In the genomic region with DNA sequence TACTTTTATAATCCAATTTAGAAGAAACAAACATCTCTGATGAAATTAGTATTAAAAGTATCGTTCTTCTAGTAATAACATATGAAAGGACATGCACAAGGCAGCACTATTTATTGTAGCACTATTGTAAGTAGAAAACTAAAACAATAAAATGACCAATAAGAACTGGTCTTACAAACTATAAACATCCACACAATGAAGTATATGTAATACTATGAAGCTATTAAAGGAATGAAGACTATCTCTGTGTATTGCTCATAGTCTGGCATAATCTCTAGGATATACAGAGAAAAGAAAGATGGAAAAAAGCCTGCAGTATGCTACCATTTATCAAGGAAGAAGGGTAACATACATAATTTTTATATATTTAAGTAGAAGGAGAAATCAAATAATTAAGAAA, we compare ENCODE assay signal across 31 cellular contexts.
"Had no signal": no experiment of that assay in that cellular context is flagged by ENCODE, and none has a peak within 500 bp of the region (broad histone marks: within the 10 kb centered on the region; RNA-seq: fewer than 3 reads in every experiment).

No MANE protein-coding gene starts in this region.

- H3K27ac ChIP-seq: ascending aorta, body of pancreas, SK-N-MC, VCaP had no signal

- H3K36me3 Mint-ChIP-seq: activated naive CD4-positive, alpha-beta T cell treated with anti-CD3 and anti-CD28 coated beads, Interleukin-2, amount 50 U/mL, for 24 hours had no signal

- DNase-seq: activated CD4-positive, alpha-beta T cell treated with anti-CD3 and anti-CD28 coated beads for 36 hours; activated CD4-positive, CD25-positive, alpha-beta regulatory T cell; activated CD8-positive, alpha-beta memory T cell treated with anti-CD3 and anti-CD28 coated beads, Interleukin-2, amount 50 U/mL, for 4 hours; activated CD8-positive, alpha-beta T cell treated with anti-CD3 and anti-CD28 coated beads for 36 hours; activated effector memory CD4-positive, alpha-beta T cell treated with Interleukin-2 at 50 U/mL for 16 hours; activated naive CD4-positive, alpha-beta T cell; activated T-cell treated with anti-CD3 and anti-CD28 coated beads, Interleukin-2, amount 50 U/mL, for 1 hour; amniotic stem cell; body of pancreas; central memory CD4-positive, alpha-beta T cell; Karpas-422; MM.1S; NCI-H1105; NCI-H1436; NCI-H1694 treated with DMSO at 0.1 percent for 48 hours; NCI-H2029 treated with DMSO at 0.1 percent for 48 hours; NCI-H345; NCI-H510A; NCI-H526 treated with DMSO at 0.1 percent for 48 hours; NCI-H82; RPMI8226; T-cell; T-helper 2 cell had no signal

- H3K27ac Mint-ChIP-seq: activated CD4-positive, alpha-beta T cell treated with anti-CD3 and anti-CD28 coated beads for 36 hours; activated CD8-positive, alpha-beta T cell treated with anti-CD3 and anti-CD28 coated beads for 36 hours; activated naive CD4-positive, alpha-beta T cell treated with anti-CD3 and anti-CD28 coated beads, Interleukin-2, amount 50 U/mL, for 24 hours; activated T-helper 1 cell treated with anti-CD3 and anti-CD28 coated beads, Interleukin-12 subunit alpha, Interleukin-12 subunit beta, Interleukin-2, Interleukin-4 antibody, amounts not matched to agents 30 ng/mL and 10 ng/mL and 1 ng/mL, durations not matched to agents 14 hours and 24 hours and 36 hours; T-cell had no signal

- H3K27me3 Mint-ChIP-seq: activated CD4-positive, alpha-beta T cell treated with anti-CD3 and anti-CD28 coated beads for 36 hours; activated CD8-positive, alpha-beta T cell treated with anti-CD3 and anti-CD28 coated beads for 36 hours; T-cell had no signal

- H3K4me1 ChIP-seq: ascending aorta had no signal

- H3K4me1 Mint-ChIP-seq: activated CD4-positive, alpha-beta T cell treated with anti-CD3 and anti-CD28 coated beads for 36 hours; activated naive CD4-positive, alpha-beta T cell treated with anti-CD3 and anti-CD28 coated beads, Interleukin-2, amount 50 U/mL, for 24 hours; T-cell had no signal

- H3K9me3 Mint-ChIP-seq: activated CD8-positive, alpha-beta T cell treated with anti-CD3 and anti-CD28 coated beads for 36 hours; activated naive CD4-positive, alpha-beta T cell treated with anti-CD3 and anti-CD28 coated beads, Interleukin-2, amount 50 U/mL, for 24 hours; activated T-helper 1 cell treated with anti-CD3 and anti-CD28 coated beads, Interleukin-12 subunit alpha, Interleukin-12 subunit beta, Interleukin-2, Interleukin-4 antibody, amounts not matched to agents 30 ng/mL and 10 ng/mL and 1 ng/mL, durations not matched to agents 14 hours and 24 hours and 36 hours; T-cell had no signal

- H3K4me3 Mint-ChIP-seq: activated CD4-positive, alpha-beta T cell treated with anti-CD3 and anti-CD28 coated beads for 36 hours; activated CD8-positive, alpha-beta T cell treated with anti-CD3 and anti-CD28 coated beads for 36 hours; activated naive CD4-positive, alpha-beta T cell treated with anti-CD3 and anti-CD28 coated beads, Interleukin-2, amount 50 U/mL, for 24 hours; activated T-helper 1 cell treated with anti-CD3 and anti-CD28 coated beads, Interleukin-12 subunit alpha, Interleukin-12 subunit beta, Interleukin-2, Interleukin-4 antibody, amounts not matched to agents 30 ng/mL and 10 ng/mL and 1 ng/mL, durations not matched to agents 14 hours and 24 hours and 36 hours; T-cell had no signal

- H3K9me3 ChIP-seq: body of pancreas had no signal

- H3K27me3 ChIP-seq: ascending aorta, body of pancreas had no signal

- ATAC-seq: activated CD4-positive, alpha-beta T cell treated with anti-CD3 and anti-CD28 coated beads for 36 hours; activated CD8-positive, alpha-beta T cell treated with anti-CD3 and anti-CD28 coated beads for 36 hours; body of pancreas; Panc1; Right ventricle myocardium inferior; T-cell had no signal

- H3K4me3 ChIP-seq: ascending aorta, body of pancreas, SK-N-MC had no signal

- FAIRE-seq: bronchial epithelial cell had no signal
